In the genomic region with DNA sequence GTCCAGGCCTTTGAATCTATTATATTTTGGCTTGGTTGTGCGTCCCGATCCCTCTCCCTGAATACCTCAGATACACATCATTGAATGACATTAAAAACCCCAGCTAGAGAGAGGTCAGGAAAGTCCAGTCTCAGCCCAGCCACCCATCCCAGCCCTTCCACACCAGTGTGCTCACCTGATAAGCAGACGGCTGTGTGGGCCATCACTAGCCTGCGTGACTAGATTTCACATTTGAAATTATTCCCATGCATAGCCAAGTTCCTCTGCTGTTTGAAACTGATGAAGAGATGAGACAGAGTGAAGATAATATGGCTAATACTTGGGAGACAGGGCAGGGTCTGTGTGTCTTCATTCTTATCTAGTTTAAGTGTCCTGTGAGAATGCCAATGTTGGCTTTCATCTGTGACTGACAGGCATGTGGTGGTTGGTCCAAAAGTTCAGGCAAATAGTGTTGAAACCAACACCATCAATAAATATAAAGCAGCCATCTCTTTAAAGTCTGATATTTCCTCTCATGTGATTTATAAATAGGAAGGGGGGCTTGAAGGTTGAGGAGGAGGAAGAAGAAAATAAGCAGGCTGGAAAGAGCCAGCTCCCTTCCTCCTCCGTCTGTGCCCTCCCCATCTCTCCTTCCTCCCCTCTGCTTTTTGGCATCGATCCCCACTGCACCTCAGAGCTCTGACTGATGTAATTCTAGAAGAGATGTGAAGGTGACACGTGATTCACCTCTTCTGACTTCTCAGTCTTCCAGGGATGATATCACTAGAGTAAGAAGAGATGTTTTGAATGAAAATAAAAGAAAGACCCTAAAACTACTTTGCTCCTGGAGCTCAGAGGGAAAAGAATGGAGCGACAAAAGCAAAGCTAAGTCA, we compare ENCODE assay signal across 12 cellular contexts. TPM values are rescaled to one million over a fixed set of nuclear protein-coding genes. Genes with fewer than 3 reads are reported as not detected.
DNase-seq lines count a peak whose midpoint lies in the region; ATAC-seq and TF ChIP-seq lines count a peak whose summit lies in the region.
"Had no signal": no experiment of that assay in that cellular context is flagged by ENCODE, and none has a peak within 500 bp of the region (broad histone marks: within the 10 kb centered on the region; RNA-seq: fewer than 3 reads in every experiment).

No MANE protein-coding gene starts in this region.

- H3K4me3 Mint-ChIP-seq in chondrocyte (ENCODE audit: unreplicated experiment), result no peak overlapping the region

- H3K9me3 ChIP-seq in gastrocnemius medialis, result no peaks in the 10 kb centered on the region
- H3K9me3 ChIP-seq: SJSA1 had no signal

- in situ Hi-C loops in gastrocnemius medialis (cut with MboI; ENCODE audit: low sequenced_read_pairs in 4 of 4), result loop anchor here in 3 of 4 donors (25.0 kb wide), 2 partner anchors 822 to 847 kb away; partner anchors contain the start of gene PPP1R2 (in 2 of the 3)

- no peaks in the 10 kb centered on the region for H3K36me3 ChIP-seq in gastrocnemius medialis

- DNase-seq in NCI-H510A treated with DMSO at 0.1 percent for 48 hours (lab: John Stamatoyannopoulos, UW), result peak; percentile 58
- DNase-seq in NCI-H510A (lab: John Stamatoyannopoulos, UW), result no peak
- peak; percentile 93 for DNase-seq in NCI-H2107 treated with DMSO at 0.1 percent for 48 hours (lab: John Stamatoyannopoulos, UW; ENCODE audit: unreplicated experiment)
- no peak for DNase-seq in chondrocyte (ENCODE audit: low spot score)
- DNase-seq in gastrocnemius medialis, result peak in 1 of 2 donors; percentile 15
- no peak for DNase-seq in amniotic stem cell (lab: John Stamatoyannopoulos, UW)
- DNase-seq in effector CD8-positive, alpha-beta T cell (lab: John Stamatoyannopoulos, UW), result no peak
- no peak for DNase-seq in T-helper 1 cell
- DNase-seq: activated CD4-positive, alpha-beta T cell treated with anti-CD3 and anti-CD28 coated beads, Interleukin-2, amount 50 U/mL, for 48 hours; aorta; stimulated activated CD4-positive, alpha-beta T cell treated with anti-CD3 and anti-CD28 coated beads, Interleukin-4, amount 100 ng/mL, for 1 hour had no signal

- TF ChIP-seq POLR2A in gastrocnemius medialis (IDR thresholded peaks at IDR 0.05), result no peak

- no peaks in the 10 kb centered on the region for H3K27me3 ChIP-seq in gastrocnemius medialis
- H3K27me3 ChIP-seq: SJSA1 had no signal

- peaks cover 3% of the 10 kb centered on the region for H3K36me3 Mint-ChIP-seq in chondrocyte (ENCODE audit: low read depth)

- H3K4me1 ChIP-seq in gastrocnemius medialis, result peaks cover 29 to 41% of the 10 kb centered on the region in 2 donors

- peak overlapping the region; percentile 82 for H3K27ac Mint-ChIP-seq in chondrocyte (ENCODE audit: unreplicated experiment)

- intact Hi-C loops in gastrocnemius medialis (cut with DNase I; ENCODE audit: low total_unique reads), result no loop called here

- peaks cover 44% of the 10 kb centered on the region for H3K4me1 Mint-ChIP-seq in chondrocyte (ENCODE audit: low read depth)

- H3K4me3 ChIP-seq in gastrocnemius medialis, result no peak overlapping the region
- H3K4me3 ChIP-seq: SJSA1 had no signal

- peak in 1 of 2 donors; percentile 52 for ATAC-seq in gastrocnemius medialis

- H3K27me3 Mint-ChIP-seq in chondrocyte (ENCODE audit: low read depth), result no peaks in the 10 kb centered on the region

- no peak for TF ChIP-seq CTCF in chondrocyte (IDR thresholded peaks at IDR 0.05)
- no peak for TF ChIP-seq CTCF in gastrocnemius medialis (IDR thresholded peaks at IDR 0.05 in 4 of 5, conservative IDR thresholded peaks at IDR 0.05 in 1 of 5)

- peak overlapping the region; percentile 7 to 75 (median 20) for H3K27ac ChIP-seq in gastrocnemius medialis
- H3K27ac ChIP-seq: SJSA1 had no signal

- H3K9me3 Mint-ChIP-seq in chondrocyte (ENCODE audit: low read depth), result no peaks in the 10 kb centered on the region

RNA-seq across cellular contexts. Expression of gene FAM43A, which starts 5.1 kb away (rescaled TPM):
- total RNA-seq in chondrocyte (22.8 to 25.3 TPM (median 25.1 TPM) in 3 replicates), gastrocnemius medialis (1 to 10 TPM; 2.7 to 4.8 (median 4.3) TPM)

RNA-seq across cellular contexts. Expression of gene LSG1, which starts 18.7 kb away (rescaled TPM):
- total RNA-seq in chondrocyte, result 20.4 to 30.2 TPM (median 22.5 TPM) in 3 replicates
- total RNA-seq in gastrocnemius medialis, result 10 to 100 TPM; 23.2 to 38.4 (median 28.0) TPM

RNA-seq across cellular contexts. Expression of gene TMEM44, which starts 57.5 kb away (rescaled TPM):
- total RNA-seq in chondrocyte, result 14.5 to 25.1 TPM (median 25.0 TPM) in 3 replicates
- total RNA-seq in gastrocnemius medialis, result 1 to 10 TPM; 3.0 to 5.4 (median 3.1) TPM

Comparison
In these comparisons a context has a peak if more than half of its experiments do, and no peak if none do; other contexts are left out.
1. DNase-seq: peak in NCI-H510A treated with DMSO at 0.1 percent for 48 hours (single experiment) and NCI-H2107 treated with DMSO at 0.1 percent for 48 hours (single experiment); none in NCI-H510A (single experiment), chondrocyte (single experiment), amniotic stem cell (single experiment), effector CD8-positive, alpha-beta T cell (single experiment) and T-helper 1 cell (0 of 5).